Comparison of ENCODE assay signal across 8 cellular contexts in the genomic region with DNA sequence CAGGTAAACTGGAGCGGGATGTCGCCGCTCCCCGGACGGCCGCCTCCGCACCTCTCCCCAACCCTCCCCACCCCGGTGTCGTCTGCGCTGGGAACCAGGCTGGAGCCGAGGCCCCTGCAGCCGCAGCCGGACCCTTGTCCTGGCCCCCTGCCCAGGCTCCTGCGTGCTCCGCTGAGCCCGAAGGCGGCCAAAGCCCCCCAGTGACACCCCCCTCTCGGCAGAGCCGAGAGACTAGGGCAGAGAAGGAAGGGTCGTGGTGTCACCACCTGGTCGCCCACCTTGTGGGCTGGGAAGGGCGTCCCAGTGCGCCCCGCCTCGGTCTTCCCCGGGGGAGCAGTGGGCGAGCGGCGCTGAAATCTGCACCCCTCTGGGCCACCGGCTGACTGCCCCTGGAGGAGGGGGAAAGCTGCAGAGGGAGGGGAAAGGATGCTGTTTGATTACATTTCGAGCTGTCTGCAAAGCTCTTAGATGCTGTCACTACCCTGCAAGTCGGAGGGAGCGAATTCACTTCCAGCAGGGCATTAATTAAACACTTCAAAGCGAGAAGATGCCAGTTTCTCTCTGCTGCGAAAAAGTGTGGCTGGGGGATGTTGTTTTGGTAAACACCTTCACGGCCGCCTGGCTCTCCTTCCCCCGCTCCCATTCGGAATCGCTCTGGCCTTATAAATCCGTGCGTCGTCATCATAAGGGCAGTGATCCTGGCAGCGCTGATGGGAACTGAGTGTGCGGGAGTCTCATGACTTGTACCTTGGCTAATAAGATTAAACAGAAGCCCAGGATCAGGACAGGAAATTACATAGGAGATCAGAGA. TPM values are rescaled to one million over a fixed set of nuclear protein-coding genes. Genes with fewer than 3 reads are reported as not detected.
DNase-seq lines count a peak whose midpoint lies in the region; ATAC-seq and TF ChIP-seq lines count a peak whose summit lies in the region.

No MANE protein-coding gene starts in this region.

- no peaks in the 10 kb centered on the region for H3K9me3 Mint-ChIP-seq in activated T-cell treated with anti-CD3 and anti-CD28 coated beads, Interleukin-2, amount 50 U/mL, for 72 hours
- peaks cover 5% of the 10 kb centered on the region for H3K9me3 Mint-ChIP-seq in glutamatergic neuron (ENCODE audit: unreplicated experiment)
- no peaks in the 10 kb centered on the region for H3K9me3 Mint-ChIP-seq in CD4-positive, alpha-beta T cell

- TF ChIP-seq CTCF in glutamatergic neuron (IDR thresholded peaks at IDR 0.05; ENCODE audit: partially characterized antibody, unreplicated experiment) = no peak
- TF ChIP-seq CTCF in ovary (IDR thresholded peaks at IDR 0.05) = no peak
- no peak for TF ChIP-seq CTCF in CD4-positive, alpha-beta T cell (IDR thresholded peaks at IDR 0.05)

- TF ChIP-seq POLR2A in ovary (IDR thresholded peaks at IDR 0.05) = no peak

- H3K27me3 ChIP-seq in ovary = no peaks in the 10 kb centered on the region
- H3K27me3 ChIP-seq in CD4-positive, alpha-beta T cell (ENCODE audit: control insufficient read depth, insufficient read depth, low read length) = peaks cover 35% of the 10 kb centered on the region

- TF ChIP-seq EP300 in ovary (IDR thresholded peaks at IDR 0.05) = no peak

- H3K27me3 Mint-ChIP-seq in activated T-cell treated with anti-CD3 and anti-CD28 coated beads, Interleukin-2, amount 50 U/mL, for 72 hours (ENCODE audit: low read depth) = peaks cover 22% of the 10 kb centered on the region
- H3K27me3 Mint-ChIP-seq in glutamatergic neuron (ENCODE audit: unreplicated experiment) = peaks cover 2% of the 10 kb centered on the region
- peaks cover 32% of the 10 kb centered on the region for H3K27me3 Mint-ChIP-seq in CD4-positive, alpha-beta T cell

- WGBS in ovary, 3 donors = 1 to 5% (median 3%) methylated on average over 26 to 45 of the region's 45 CpGs

- no peak overlapping the region for H3K27ac Mint-ChIP-seq in activated T-cell treated with anti-CD3 and anti-CD28 coated beads, Interleukin-2, amount 50 U/mL, for 72 hours
- no peak overlapping the region for H3K27ac Mint-ChIP-seq in glutamatergic neuron (ENCODE audit: unreplicated experiment)
- no peak overlapping the region for H3K27ac Mint-ChIP-seq in CD4-positive, alpha-beta T cell

- H3K4me1 ChIP-seq in ovary (ENCODE audit: insufficient read depth) = peaks cover 6% of the 10 kb centered on the region

- DNase-seq in activated T-cell treated with anti-CD3 and anti-CD28 coated beads, Interleukin-2, amount 50 U/mL, for 72 hours = no peak
- DNase-seq in activated T-cell treated with anti-CD3 and anti-CD28 coated beads, Interleukin-2, amount 50 U/mL, for 48 hours = no peak
- DNase-seq in SK-N-DZ (ENCODE audit: low spot score) (peak; percentile 6), glutamatergic neuron (peak; percentile 25), ovary (peak; percentile 46 to 67 (median 51))
- DNase-seq in CD4-positive, alpha-beta T cell = no peak

- CTCF ChIA-PET in CD4-positive, alpha-beta T cell (lab: Charles Lee) = no interaction called here

- H3K4me1 Mint-ChIP-seq in activated T-cell treated with anti-CD3 and anti-CD28 coated beads, Interleukin-2, amount 50 U/mL, for 72 hours (ENCODE audit: low read depth) = no peaks in the 10 kb centered on the region
- peaks cover 6% of the 10 kb centered on the region for H3K4me1 Mint-ChIP-seq in glutamatergic neuron (ENCODE audit: low read depth, unreplicated experiment)
- H3K4me1 Mint-ChIP-seq in CD4-positive, alpha-beta T cell (ENCODE audit: low read depth) = peaks cover 3% of the 10 kb centered on the region

- no peaks in the 10 kb centered on the region for H3K36me3 Mint-ChIP-seq in activated T-cell treated with anti-CD3 and anti-CD28 coated beads, Interleukin-2, amount 50 U/mL, for 72 hours (ENCODE audit: insufficient read depth in 2 of 2)
- no peaks in the 10 kb centered on the region for H3K36me3 Mint-ChIP-seq in glutamatergic neuron (ENCODE audit: unreplicated experiment)
- H3K36me3 Mint-ChIP-seq in CD4-positive, alpha-beta T cell (ENCODE audit: low read depth) = no peaks in the 10 kb centered on the region

- peak overlapping the region in 1 of 2 donors; percentile 20 for H3K27ac ChIP-seq in ovary
- H3K27ac ChIP-seq in CD4-positive, alpha-beta T cell (ENCODE audit: low read depth, low read length) = no peak overlapping the region

- no peaks in the 10 kb centered on the region for H3K36me3 ChIP-seq in ovary

- peak in 1 of 2 donors; percentile 18 for ATAC-seq in activated T-cell treated with anti-CD3 and anti-CD28 coated beads, Interleukin-2, amount 50 U/mL, for 72 hours (replicated peaks in 1 of 2)
- no peak for ATAC-seq in activated CD4-positive, CD25-positive, alpha-beta regulatory T cell treated with anti-CD3 and anti-CD28 coated beads, Interleukin-2, amount 50 U/mL, for 24 hours
- no peak for ATAC-seq in GM21447 (IDR thresholded peaks at IDR 0.05; ENCODE audit: unreplicated experiment)
- ATAC-seq in CD4-positive, alpha-beta T cell (ENCODE audit: poor library complexity) = no peak

- no peaks in the 10 kb centered on the region for H3K9me3 ChIP-seq in ovary
- H3K9me3 ChIP-seq in CD4-positive, alpha-beta T cell (ENCODE audit: control insufficient read depth, low read length) = no peaks in the 10 kb centered on the region

- intact Hi-C loops in ovary (cut with DNase I) = loop anchor here in 2 of 4 donors (2.0 to 10.0 kb wide), 2 partner anchors 42 to 92 kb away; no protein-coding TSS in a partner anchor
- intact Hi-C loops in CD4-positive, alpha-beta T cell (cut with DNase I, micrococcal nuclease) = no loop called here

- POLR2A ChIA-PET in CD4-positive, alpha-beta T cell (lab: Charles Lee) = no interaction called here

- H3K4me3 Mint-ChIP-seq in activated T-cell treated with anti-CD3 and anti-CD28 coated beads, Interleukin-2, amount 50 U/mL, for 72 hours = peak overlapping the region; percentile 4 to 25
- peak overlapping the region; percentile 86 for H3K4me3 Mint-ChIP-seq in glutamatergic neuron (ENCODE audit: unreplicated experiment)
- no peak overlapping the region for H3K4me3 Mint-ChIP-seq in CD4-positive, alpha-beta T cell

- peak overlapping the region; percentile 62 for H3K4me3 ChIP-seq in ovary

RNA-seq across cellular contexts. Expression of a gene that starts 0.6 kb away (rescaled TPM):
- not detected for total RNA-seq in activated T-cell treated with anti-CD3 and anti-CD28 coated beads, Interleukin-2, amount 50 U/mL, for 72 hours
- polyA plus RNA-seq in SK-N-DZ (2014; cell fraction: cytosol; rRNA removed) = 0.51 and 0.59 TPM in 2 replicates
- polyA plus RNA-seq in SK-N-DZ (2014; cell fraction: nucleus; rRNA removed) = 0.54 and 0.58 TPM in 2 replicates
- total RNA-seq in glutamatergic neuron (ENCODE audit: unreplicated experiment) = 11.0 TPM
- total RNA-seq in ovary = 10 to 100 TPM in 3 of 7 donors, 1 to 10 TPM in 4; 4.5 to 19.3 (median 8.4) TPM
- polyA plus RNA-seq in ovary = 1 to 10 TPM; 4.2 to 6.9 TPM
- under 1 TPM in 1 of 2 experiments, not detected in 1; 0.08 TPM for total RNA-seq in CD4-positive, alpha-beta T cell

Comparison
In these comparisons a context has a peak if more than half of its experiments do, and no peak if none do; other contexts are left out.
1. DNase-seq: peak in SK-N-DZ (single experiment), glutamatergic neuron (single experiment) and ovary (5 of 5); none in activated T-cell treated with anti-CD3 and anti-CD28 coated beads, Interleukin-2, amount 50 U/mL, for 72 hours (0 of 2), activated T-cell treated with anti-CD3 and anti-CD28 coated beads, Interleukin-2, amount 50 U/mL, for 48 hours (0 of 2) and CD4-positive, alpha-beta T cell (0 of 10).
2. RNA of a gene that starts 0.6 kb away (total RNA-seq): 11.0 TPM in glutamatergic neuron (single experiment) and 4.5 to 19.3 TPM in ovary; 0.08 TPM in CD4-positive, alpha-beta T cell and not detected in activated T-cell treated with anti-CD3 and anti-CD28 coated beads, Interleukin-2, amount 50 U/mL, for 72 hours; every median in the first group is over 4 times any median in the second.